Comparison of ENCODE assay signal across 6 cellular contexts in the genomic region with DNA sequence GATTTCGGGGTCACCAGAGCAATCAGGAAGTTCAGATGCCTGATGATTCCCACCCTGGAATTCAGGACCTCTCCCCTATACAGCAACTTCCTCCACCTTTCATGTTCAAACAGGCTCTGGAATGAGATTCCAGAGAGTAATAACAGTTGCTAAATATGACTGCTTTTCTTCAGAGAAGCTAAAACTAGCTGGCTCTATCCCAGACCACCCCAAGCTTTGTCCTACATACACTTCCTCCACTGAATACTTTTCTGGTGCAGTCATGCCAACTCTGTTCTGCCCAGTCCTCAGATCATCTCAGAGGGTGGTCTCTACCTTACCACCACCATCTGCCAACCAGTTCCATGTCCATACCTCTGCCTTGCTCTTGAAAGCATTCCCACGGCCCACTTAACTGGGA. TPM values are rescaled to one million over a fixed set of nuclear protein-coding genes. Genes with fewer than 3 reads are reported as not detected.
"Had no signal": no experiment of that assay in that cellular context is flagged by ENCODE, and none has a peak within 500 bp of the region (broad histone marks: within the 10 kb centered on the region; RNA-seq: fewer than 3 reads in every experiment).

No MANE protein-coding gene starts in this region.

RNA-seq across cellular contexts. Expression of a gene that starts 27.2 kb away (rescaled TPM):
- total RNA-seq: PC-9, RPMI7951, SJCRH30, SJSA1 had no signal

RNA-seq across cellular contexts. Expression of a gene that starts 52.0 kb away (rescaled TPM):
- total RNA-seq: Right ventricle myocardium inferior, Right ventricle myocardium superior, RPMI7951, SJSA1 had no signal
